In genomic region chr10:85921789-85922188, GRCh38 we compare ENCODE assay signal across 1 cellular context.
A peak's percentile ranks its signal among the peaks of the same experiment; 100 is the strongest.
TF ChIP-seq lines count a peak whose summit lies in the region.

No MANE protein-coding gene starts in this region.

TF ChIP-seq in GM12878, 131 proteins besides CTCF, POLR2A, EP300 and RAD21:
- TF ChIP-seq SPI1 (IDR thresholded peaks at IDR 0.05; ENCODE audit: borderline replicate concordance, insufficient read depth, low read depth, low read length) (peak; percentile 68; the same call in 1 of the 2 replicates), GATAD2B (conservative IDR thresholded peaks at IDR 0.05; ENCODE audit: low read depth) (no peak)
